15 cellular contexts compared by ENCODE assay signal in the genomic region with DNA sequence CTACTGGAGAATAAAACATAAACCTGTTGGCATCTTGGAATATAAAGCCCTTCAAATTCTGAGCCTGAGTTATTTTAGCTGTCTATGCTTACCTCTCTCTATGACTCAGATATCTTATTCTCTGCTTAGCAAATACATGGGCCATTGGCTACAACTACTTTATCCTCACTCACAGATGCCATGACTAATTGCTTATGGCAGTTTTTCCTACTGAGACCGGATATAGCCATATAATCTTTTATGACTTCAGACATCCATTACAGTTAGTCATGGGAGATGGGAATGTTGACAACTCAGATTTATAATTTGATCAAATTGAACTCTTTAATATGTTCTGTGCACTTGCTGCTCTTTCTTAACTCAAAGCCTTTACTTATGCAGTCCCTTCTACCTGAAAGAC.
DNase-seq lines count a peak whose midpoint lies in the region; ATAC-seq and TF ChIP-seq lines count a peak whose summit lies in the region.
"Had no signal": no experiment of that assay in that cellular context is flagged by ENCODE, and none has a peak within 500 bp of the region (broad histone marks: within the 10 kb centered on the region; RNA-seq: fewer than 3 reads in every experiment).

No MANE protein-coding gene starts in this region.

- TF ChIP-seq CTCF in AG10803 (conservative IDR thresholded peaks at IDR 0.05; ENCODE audit: low read length) (no peak), IMR-90 (conservative IDR thresholded peaks at IDR 0.05; ENCODE audit: low read depth, low read length) (no peak), mammary epithelial cell (conservative IDR thresholded peaks at IDR 0.05 in 1 of 2, IDR thresholded peaks at IDR 0.05 in 1 of 2; ENCODE audit: extremely low read depth in 1 of 2, insufficient read depth in 1 of 2, low read depth in 1 of 2, low read length in 2 of 2) (no peak), Caco-2 (IDR thresholded peaks at IDR 0.05; ENCODE audit: insufficient read depth in 1 of 2, low read depth in 1 of 2, low read length in 1 of 2, severe bottlenecking in 1 of 2, unreplicated experiment in 1 of 2) (no peak)

- TF ChIP-seq POLR2A in IMR-90 (IDR thresholded peaks at IDR 0.05; ENCODE audit: low read depth, low read length): no peak

- H3K9me1 ChIP-seq in IMR-90 (ENCODE audit: insufficient read depth, low read length): no peaks in the 10 kb centered on the region

- no peak overlapping the region for H4K91ac ChIP-seq in IMR-90 (ENCODE audit: insufficient read depth, low read depth, low read length)

- no peak overlapping the region for H3K27ac Mint-ChIP-seq in Caco-2 (ENCODE audit: unreplicated experiment)
- H3K27ac Mint-ChIP-seq: stimulated activated memory B cell treated with anti-CD40 and anti-IgM and Interleukin-4, amounts not matched to agents 10 μg/mL and 1 μg/mL and 100 μg/mL, for 72 hours had no signal

- WGBS in IMR-90 (ENCODE audit: extremely low coverage in 2 of 2, insufficient read length in 1 of 2), 2 experiments: no CpG with 5 or more reads among the region's 1 CpG
- 13% methylated on average over 1 of the region's 1 CpG for WGBS in mammary epithelial cell (ENCODE audit: low coverage, missing lambda C conversion rate)

- BruUV-seq in IMR-90 (replicated peaks; lab: Mats Ljungman, UMichigan): no TSS peak
- BruUV-seq in mammary epithelial cell (replicated peaks; lab: Mats Ljungman, UMichigan): no TSS peak
- BruUV-seq in Caco-2 (replicated peaks; lab: Mats Ljungman, UMichigan): no TSS peak

- H3K4ac ChIP-seq in IMR-90 (ENCODE audit: low read depth, low read length): no peak overlapping the region

- intact Hi-C loops in IMR-90 (cut with micrococcal nuclease) (no loop called here), mammary epithelial cell (cut with micrococcal nuclease) (no loop called here), Caco-2 (cut with micrococcal nuclease; ENCODE audit: unreplicated experiment) (no loop called here)

- H3K9ac ChIP-seq in IMR-90 (ENCODE audit: low read depth, low read length) (no peak overlapping the region), mammary epithelial cell (ENCODE audit: insufficient read depth, low read length) (no peak overlapping the region)
- H3K9ac ChIP-seq: BLaER1 had no signal

- H2BK5ac ChIP-seq in IMR-90 (ENCODE audit: low read depth, low read length, poor library complexity, severe bottlenecking): no peak overlapping the region

- TF ChIP-seq RAD21 in IMR-90 (IDR thresholded peaks at IDR 0.05; ENCODE audit: low read length): no peak

- H3K79me1 ChIP-seq in IMR-90 (ENCODE audit: low read depth in 1 of 2, low read length in 2 of 2): no peaks in the 10 kb centered on the region

- no peak overlapping the region for H2BK120ac ChIP-seq in IMR-90 (ENCODE audit: low read depth, low read length)

- dilution Hi-C loops in IMR-90 (cut with HindIII; ENCODE audit: low sequenced_read_pairs, unreplicated experiment): no loop called here
- dilution Hi-C loops in mammary epithelial cell (cut with HindIII; ENCODE audit: low sequenced_read_pairs): no loop called here

- no peaks in the 10 kb centered on the region for H4K20me1 ChIP-seq in IMR-90 (ENCODE audit: insufficient read depth, low read length)
- no peaks in the 10 kb centered on the region for H4K20me1 ChIP-seq in mammary epithelial cell (ENCODE audit: insufficient read depth, low read length)
- H4K20me1 ChIP-seq: BLaER1 had no signal

- H3K4me3 Mint-ChIP-seq in Caco-2 (ENCODE audit: unreplicated experiment): no peak overlapping the region
- H3K4me3 Mint-ChIP-seq: stimulated activated memory B cell treated with anti-CD40 and anti-IgM and Interleukin-4, amounts not matched to agents 10 μg/mL and 1 μg/mL and 100 μg/mL, for 72 hours had no signal

- no peak for ATAC-seq in IMR-90 (ENCODE audit: low read depth)
- ATAC-seq in HG03378 (IDR thresholded peaks at IDR 0.05; ENCODE audit: unreplicated experiment): no peak
- no peak for ATAC-seq in GM19351 (IDR thresholded peaks at IDR 0.05; ENCODE audit: unreplicated experiment)
- ATAC-seq: stimulated activated memory B cell treated with anti-CD40 and anti-IgM and Interleukin-4, amounts not matched to agents 10 μg/mL and 1 μg/mL and 100 μg/mL, for 72 hours had no signal

- no peaks in the 10 kb centered on the region for H3K79me2 ChIP-seq in mammary epithelial cell (ENCODE audit: insufficient read depth, low read length)

- no peaks in the 10 kb centered on the region for H3K36me3 Mint-ChIP-seq in Caco-2 (ENCODE audit: insufficient read depth, unreplicated experiment)

- in situ Hi-C loops in IMR-90 (cut with MboI; ENCODE audit: low sequenced_read_pairs): no loop called here
- in situ Hi-C loops in mammary epithelial cell (cut with MboI; ENCODE audit: low sequenced_read_pairs in 2 of 2): no loop called here

- no peak overlapping the region for H2AK5ac ChIP-seq in IMR-90 (ENCODE audit: low read depth, low read length)

- no peaks in the 10 kb centered on the region for H3K27me3 Mint-ChIP-seq in Caco-2 (ENCODE audit: insufficient read depth, unreplicated experiment)
- H3K27me3 Mint-ChIP-seq: stimulated activated memory B cell treated with anti-CD40 and anti-IgM and Interleukin-4, amounts not matched to agents 10 μg/mL and 1 μg/mL and 100 μg/mL, for 72 hours had no signal

- DNase-seq in AG10803 (ENCODE audit: low read depth): peak; percentile 42
- peak; percentile 48 for DNase-seq in IMR-90
- DNase-seq in mammary epithelial cell: peak; percentile 77
- peak; percentile 86 for DNase-seq in kidney glomerular epithelial cell (lab: John Stamatoyannopoulos, UW)
- no peak for DNase-seq in NCI-H1092 (lab: John Stamatoyannopoulos, UW)
- no peak for DNase-seq in Caco-2
- DNase-seq: left ventricle myocardium inferior; NCI-H146; NK-92 treated with Interleukin-12 subunit alpha and Interleukin-12 subunit beta, amount 100 ng/mL, for 24 hours; stimulated activated CD4-positive, alpha-beta T cell treated with anti-CD3 and anti-CD28 coated beads, Interleukin-1b, Interleukin-23, amount 100 ng/mL, for 48 hours had no signal

- H3K4me1 Mint-ChIP-seq in Caco-2 (ENCODE audit: low read depth, unreplicated experiment): no peaks in the 10 kb centered on the region

- H3K14ac ChIP-seq in IMR-90 (replicated peaks; ENCODE audit: low read depth, low read length): no peak overlapping the region

- H3K27ac ChIP-seq in IMR-90 (ENCODE audit: insufficient read depth, low read length) (no peak overlapping the region), mammary epithelial cell (ENCODE audit: insufficient read depth, low read depth, low read length) (no peak overlapping the region)
- H3K27ac ChIP-seq: BLaER1, left ventricle myocardium inferior, neutrophil had no signal

- H3K9me3 ChIP-seq in IMR-90 (ENCODE audit: control insufficient read depth, insufficient read depth, low read length): 0 out of 2 replicates have a peak, but pooled peaks cover 2% of the 10 kb centered on the region
- peaks cover 8% of the 10 kb centered on the region for H3K9me3 ChIP-seq in mammary epithelial cell (replicated peaks; ENCODE audit: insufficient read depth, low read length)
- peaks cover 7% of the 10 kb centered on the region; the same call in 1 of the 2 replicates for H3K9me3 ChIP-seq in Caco-2
- H3K9me3 ChIP-seq: neutrophil had no signal

- H3K27me3 ChIP-seq in IMR-90 (ENCODE audit: control insufficient read depth, insufficient read depth, low read length) (no peaks in the 10 kb centered on the region), mammary epithelial cell (ENCODE audit: insufficient read depth, low read length) (no peaks in the 10 kb centered on the region), Caco-2 (replicated peaks; ENCODE audit: control insufficient read depth, insufficient read depth, low read length) (no peaks in the 10 kb centered on the region)
- H3K27me3 ChIP-seq: BLaER1, neutrophil had no signal

- H2AK9ac ChIP-seq in IMR-90 (replicated peaks; ENCODE audit: low read depth, low read length, poor library complexity): no peak overlapping the region

- no peaks in the 10 kb centered on the region for H3K4me1 ChIP-seq in IMR-90 (ENCODE audit: control insufficient read depth, insufficient read depth, low read length)
- peaks cover 10% of the 10 kb centered on the region for H3K4me1 ChIP-seq in mammary epithelial cell (ENCODE audit: insufficient read depth, low read length)
- H3K4me1 ChIP-seq in Caco-2: no peaks in the 10 kb centered on the region
- H3K4me1 ChIP-seq: BLaER1, left ventricle myocardium inferior had no signal

- H3K56ac ChIP-seq in IMR-90 (ENCODE audit: extremely low read depth, insufficient read depth, low read length): no peak overlapping the region

- H3K23ac ChIP-seq in IMR-90 (ENCODE audit: low read depth, low read length): no peak overlapping the region

- H4K5ac ChIP-seq in IMR-90 (ENCODE audit: low read depth, low read length): no peak overlapping the region

- H2BK15ac ChIP-seq in IMR-90 (ENCODE audit: low read depth, low read length): no peak overlapping the region

- H3K36me3 ChIP-seq in IMR-90 (ENCODE audit: control insufficient read depth, insufficient read depth, low read length) (no peaks in the 10 kb centered on the region), mammary epithelial cell (ENCODE audit: insufficient read depth, low read length) (no peaks in the 10 kb centered on the region), Caco-2 (ENCODE audit: control insufficient read depth, insufficient read depth, low read length) (no peaks in the 10 kb centered on the region)
- H3K36me3 ChIP-seq: BLaER1, left ventricle myocardium inferior, neutrophil had no signal

- CTCF ChIA-PET in IMR-90 (lab: Yijun Ruan, JAX): no interaction called here
- CTCF ChIA-PET in mammary epithelial cell (lab: Charles Lee; ENCODE audit: low non-redundant PET): no interaction called here
- CTCF ChIA-PET in Caco-2 (lab: Charles Lee): no interaction called here

- H2AFZ ChIP-seq in IMR-90 (replicated peaks; ENCODE audit: low read length, poor library complexity) (no peak overlapping the region), mammary epithelial cell (ENCODE audit: low read depth, low read length) (no peak overlapping the region)

- no peak overlapping the region for H3K4me3 ChIP-seq in AG10803 (ENCODE audit: low read length)
- H3K4me3 ChIP-seq in IMR-90 (ENCODE audit: insufficient read depth, low read depth, low read length): no peak overlapping the region
- H3K4me3 ChIP-seq in mammary epithelial cell (replicated peaks in 1 of 3; ENCODE audit: insufficient read depth in 1 of 3, low read depth in 2 of 3, low read length in 3 of 3): no peak overlapping the region
- no peak overlapping the region for H3K4me3 ChIP-seq in Caco-2 (ENCODE audit: low read depth, low read length)
- H3K4me3 ChIP-seq: BLaER1, left ventricle myocardium inferior had no signal

- H3K9me3 Mint-ChIP-seq in Caco-2 (ENCODE audit: unreplicated experiment): peaks cover 32% of the 10 kb centered on the region

- no peak overlapping the region for H3K4me2 ChIP-seq in IMR-90 (ENCODE audit: low read depth, low read length)
- H3K4me2 ChIP-seq in mammary epithelial cell (ENCODE audit: insufficient read depth, low read depth, low read length): no peak overlapping the region
- H3K4me2 ChIP-seq: BLaER1 had no signal

- H3K18ac ChIP-seq in IMR-90 (ENCODE audit: low read depth, low read length): no peak overlapping the region

- H4K8ac ChIP-seq in IMR-90 (ENCODE audit: low read depth in 2 of 2, low read length in 2 of 2): no peak overlapping the region

- POLR2A ChIA-PET in IMR-90 (lab: Charles Lee; ENCODE audit: unreplicated experiment) (no interaction called here), Caco-2 (lab: Charles Lee) (no interaction called here)

- no peak overlapping the region for H2BK20ac ChIP-seq in IMR-90 (ENCODE audit: low read depth, low read length)

Comparison
In these comparisons a context has a peak if more than half of its experiments do, and no peak if none do; other contexts are left out.
1. DNase-seq: peak in AG10803 (single experiment), IMR-90 (single experiment), mammary epithelial cell (single experiment) and kidney glomerular epithelial cell (single experiment); none in NCI-H1092 (single experiment) and Caco-2 (0 of 2).